1 cellular context compared by ENCODE assay signal in genomic region chr17:68034452-68034776, GRCh38.
TF ChIP-seq lines count a peak whose summit lies in the region.

No MANE protein-coding gene starts in this region.

TF ChIP-seq in IMR-90, 13 proteins besides CTCF, POLR2A, EP300 and RAD21 (continued from another document):
- no peak for TF ChIP-seq ELK1 (IDR thresholded peaks at IDR 0.05; ENCODE audit: borderline replicate concordance, low read depth, low read length)
- no peak for TF ChIP-seq SMC3 (IDR thresholded peaks at IDR 0.05; ENCODE audit: low read depth, low read length)
- no peak for TF ChIP-seq MXI1 (IDR thresholded peaks at IDR 0.05; ENCODE audit: borderline replicate concordance, low read depth, low read length)
- TF ChIP-seq RFX5 (IDR thresholded peaks at IDR 0.05; ENCODE audit: low read depth, low read length), result no peak
- no peak for TF ChIP-seq FOS (IDR thresholded peaks at IDR 0.05; ENCODE audit: low read depth, low read length)
TF ChIP-seq in IMR-90: peak in this region for 0.
